8 cellular contexts compared by ENCODE assay signal in the genomic region with DNA sequence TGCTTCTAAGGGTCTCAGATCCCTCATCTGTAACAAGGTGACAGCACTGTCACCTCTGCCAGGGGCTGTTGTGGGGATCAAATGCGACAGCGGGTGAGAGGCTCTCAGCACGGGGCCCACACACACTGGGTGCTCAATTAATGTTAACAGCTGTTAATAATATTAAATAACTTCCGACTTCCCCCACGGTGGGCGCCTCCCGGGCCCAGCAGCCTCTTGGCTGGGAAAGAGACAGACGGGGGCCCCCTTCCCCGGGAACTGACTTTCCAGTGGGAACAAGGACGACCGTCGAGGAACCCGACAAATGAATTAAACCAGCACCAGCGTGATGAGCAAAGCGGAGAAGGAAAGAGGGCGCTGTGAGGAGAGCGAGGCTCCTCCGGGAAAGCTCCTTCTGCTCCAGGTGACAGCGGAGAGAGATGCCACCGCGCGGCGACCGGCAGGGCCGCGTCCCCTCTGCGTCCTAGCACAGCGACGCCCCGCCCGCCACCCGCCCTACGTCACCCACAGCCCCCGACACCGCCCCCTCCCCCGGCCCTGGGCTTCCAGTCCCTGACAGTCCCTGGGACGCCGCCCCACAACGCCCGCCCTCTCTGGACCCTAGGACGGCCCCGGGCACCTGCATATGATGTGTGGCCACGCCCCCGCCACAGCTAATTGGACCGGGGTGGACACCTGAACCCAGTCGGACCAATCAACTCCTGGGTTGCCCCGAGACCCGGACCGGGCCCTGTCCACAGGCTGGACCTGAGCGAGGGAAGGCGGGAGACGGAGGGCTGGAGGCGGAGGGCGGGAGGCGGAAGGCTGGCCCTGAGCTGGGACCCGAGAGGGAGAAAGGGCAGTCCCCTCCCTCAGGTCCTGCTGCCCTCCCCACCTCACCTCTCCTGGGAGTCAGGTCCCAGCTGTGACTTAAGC. TPM values are rescaled to one million over a fixed set of nuclear protein-coding genes. Genes with fewer than 3 reads are reported as not detected.
DNase-seq lines count a peak whose midpoint lies in the region; ATAC-seq and TF ChIP-seq lines count a peak whose summit lies in the region.

No MANE protein-coding gene starts in this region.

- no peak overlapping the region for H3K27ac Mint-ChIP-seq in Caco-2 (ENCODE audit: unreplicated experiment)

- H3K4me1 Mint-ChIP-seq in Caco-2 (ENCODE audit: low read depth, unreplicated experiment) = no peaks in the 10 kb centered on the region

- no peaks in the 10 kb centered on the region for H3K36me3 ChIP-seq in Caco-2 (ENCODE audit: control insufficient read depth, insufficient read depth, low read length)

- BruUV-seq in Caco-2 (replicated peaks; lab: Mats Ljungman, UMichigan) = no TSS peak

- no peaks in the 10 kb centered on the region for H3K9me3 Mint-ChIP-seq in Caco-2 (ENCODE audit: unreplicated experiment)

- no peaks in the 10 kb centered on the region for H3K9me3 ChIP-seq in Caco-2

- POLR2A ChIA-PET in Caco-2 (lab: Charles Lee) = no interaction called here

- ATAC-seq in HG03469 (IDR thresholded peaks at IDR 0.05; ENCODE audit: unreplicated experiment) = no peak

- DNase-seq in Caco-2 = peak; percentile 77 to 92
- peak; percentile 82 for DNase-seq in NCI-H510A treated with DMSO at 0.1 percent for 48 hours (lab: John Stamatoyannopoulos, UW)
- DNase-seq in cerebellum (ENCODE audit: low spot score) = peak; percentile 36
- peak; percentile 96 for DNase-seq in mucosa of gallbladder (ENCODE audit: low spot score)
- no peak for DNase-seq in dermis blood vessel endothelial cell
- no peak for DNase-seq in NCI-H2196 treated with DMSO at 0.1 percent for 48 hours (lab: John Stamatoyannopoulos, UW; ENCODE audit: unreplicated experiment)
- no peak for DNase-seq in AML-193 (lab: John Stamatoyannopoulos, UW)

- H3K27me3 Mint-ChIP-seq in Caco-2 (ENCODE audit: insufficient read depth, unreplicated experiment) = peaks cover 9% of the 10 kb centered on the region

- no peaks in the 10 kb centered on the region for H3K4me1 ChIP-seq in Caco-2

- TF ChIP-seq CTCF in Caco-2 (IDR thresholded peaks at IDR 0.05; ENCODE audit: insufficient read depth in 1 of 2, low read depth in 1 of 2, low read length in 1 of 2, severe bottlenecking in 1 of 2, unreplicated experiment in 1 of 2) = no peak

- intact Hi-C loops in Caco-2 (cut with micrococcal nuclease; ENCODE audit: unreplicated experiment) = no loop called here

- no peaks in the 10 kb centered on the region for H3K27me3 ChIP-seq in Caco-2 (replicated peaks; ENCODE audit: control insufficient read depth, insufficient read depth, low read length)

- peak overlapping the region; percentile 44 for H3K4me3 Mint-ChIP-seq in Caco-2 (ENCODE audit: unreplicated experiment)

- CTCF ChIA-PET in Caco-2 (lab: Charles Lee) = interaction anchor here (0.7 kb wide), 1 partner anchor 23 kb away, joined by 4 read pairs; no protein-coding TSS in a partner anchor

- no peaks in the 10 kb centered on the region for H3K36me3 Mint-ChIP-seq in Caco-2 (ENCODE audit: insufficient read depth, unreplicated experiment)

- H3K4me3 ChIP-seq in Caco-2 (ENCODE audit: low read depth, low read length) = no peak overlapping the region

RNA-seq across cellular contexts. Expression of a gene that starts 38.2 kb away (rescaled TPM):
- total RNA-seq in Caco-2 (2022) = not detected in 2 replicates
- 0.36 TPM for total RNA-seq in cerebellum
- total RNA-seq in mucosa of gallbladder = 0.12 TPM
- total RNA-seq in dermis blood vessel endothelial cell = 0.17 TPM in 1 of 2 replicates, not detected in the other

Comparison
In these comparisons a context has a peak if more than half of its experiments do, and no peak if none do; other contexts are left out.
1. DNase-seq: peak in Caco-2 (2 of 2), NCI-H510A treated with DMSO at 0.1 percent for 48 hours (single experiment), cerebellum (single experiment) and mucosa of gallbladder (single experiment); none in dermis blood vessel endothelial cell (single experiment), NCI-H2196 treated with DMSO at 0.1 percent for 48 hours (single experiment) and AML-193 (0 of 2).